Comparison of ENCODE assay signal across 15 cellular contexts in the genomic region with DNA sequence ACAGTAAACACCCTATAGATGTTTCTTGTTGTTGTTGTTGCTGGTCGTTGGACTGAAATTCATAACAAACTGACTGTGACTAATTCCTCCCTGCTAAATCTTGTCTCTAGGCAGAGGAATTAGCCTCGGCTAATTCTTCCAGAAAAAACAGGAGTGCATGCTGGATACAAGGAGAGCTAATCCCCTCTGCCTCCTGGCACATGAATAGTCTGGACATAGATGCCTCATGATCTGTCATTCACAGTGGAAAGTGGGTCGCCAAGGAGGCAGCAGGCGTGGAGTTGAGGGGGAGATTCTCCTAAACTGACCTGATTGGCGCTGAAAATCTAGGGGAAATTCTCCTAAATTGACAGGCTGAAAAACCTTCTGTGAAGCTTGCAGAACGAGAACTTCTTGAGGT.
A peak's percentile ranks its signal among the peaks of the same experiment; 100 is the strongest.
DNase-seq lines count a peak whose midpoint lies in the region; ATAC-seq lines count a peak whose summit lies in the region.
"Had no signal": no experiment of that assay in that cellular context is flagged by ENCODE, and none has a peak within 500 bp of the region (broad histone marks: within the 10 kb centered on the region; RNA-seq: fewer than 3 reads in every experiment).

No MANE protein-coding gene starts in this region.

- H2AK5ac ChIP-seq in mesenchymal stem cell (ENCODE audit: low read length, severe bottlenecking), result no peak overlapping the region

- no peak overlapping the region for H2AFZ ChIP-seq in mesenchymal stem cell (ENCODE audit: low read depth, low read length)
- H2AFZ ChIP-seq: GM23248 had no signal

- no peak for ATAC-seq in GM21390 (IDR thresholded peaks at IDR 0.05; ENCODE audit: unreplicated experiment)
- no peak for ATAC-seq in HG02938 (IDR thresholded peaks at IDR 0.05; ENCODE audit: unreplicated experiment)
- ATAC-seq in HG02588 (IDR thresholded peaks at IDR 0.05; ENCODE audit: unreplicated experiment), result no peak
- ATAC-seq: CD8-positive, alpha-beta T cell had no signal

- H2BK5ac ChIP-seq in mesenchymal stem cell (ENCODE audit: low read depth, low read length, poor library complexity, severe bottlenecking), result no peak overlapping the region

- no peak overlapping the region for H2BK15ac ChIP-seq in mesenchymal stem cell (ENCODE audit: low read depth, poor library complexity, severe bottlenecking)

- peaks cover 0 to 4% of the 10 kb centered on the region in 2 experiments for H3K36me3 ChIP-seq in mesenchymal stem cell (ENCODE audit: control insufficient read depth in 1 of 2, insufficient read depth in 2 of 2, low read depth in 1 of 2, low read length in 2 of 2)

- no peak overlapping the region for H3K23ac ChIP-seq in mesenchymal stem cell (ENCODE audit: low read length in 2 of 2)

- no peak overlapping the region for H3K14ac ChIP-seq in mesenchymal stem cell (ENCODE audit: low read length in 2 of 2)

- no peak overlapping the region for H3K4me2 ChIP-seq in mesenchymal stem cell (ENCODE audit: low read length, poor library complexity, severe bottlenecking)

- H3K4ac ChIP-seq in mesenchymal stem cell (ENCODE audit: low read depth in 1 of 2, low read length in 2 of 2), result no peak overlapping the region

- H3K79me1 ChIP-seq in mesenchymal stem cell (replicated peaks; ENCODE audit: low read length, poor library complexity, severe bottlenecking), result no peaks in the 10 kb centered on the region

- H3K9me3 ChIP-seq in mesenchymal stem cell (ENCODE audit: control insufficient read depth, low read length), result no peaks in the 10 kb centered on the region

- H4K8ac ChIP-seq in mesenchymal stem cell (ENCODE audit: low read length), result peak overlapping the region; percentile 4

- no peak overlapping the region for H2BK12ac ChIP-seq in mesenchymal stem cell (ENCODE audit: low read length in 2 of 2)

- no peak overlapping the region for H2BK120ac ChIP-seq in mesenchymal stem cell (ENCODE audit: low read depth, low read length)

- no peaks in the 10 kb centered on the region for H3K27me3 ChIP-seq in mesenchymal stem cell (ENCODE audit: control insufficient read depth in 1 of 2, insufficient read depth in 1 of 2, low read length in 2 of 2)

- no peak overlapping the region for H3K9ac ChIP-seq in mesenchymal stem cell (ENCODE audit: low read length)
- H3K9ac ChIP-seq: GM23248 had no signal

- no peaks in the 10 kb centered on the region for H3K4me1 ChIP-seq in mesenchymal stem cell (ENCODE audit: control insufficient read depth, insufficient read depth, low read depth, low read length)

- DNase-seq in NCI-H524 (lab: John Stamatoyannopoulos, UW) (peak; percentile 36 to 70), NCI-H524 treated with DMSO at 0.1 percent for 48 hours (lab: John Stamatoyannopoulos, UW) (no peak), mesenchymal stem cell (no peak), retina (peak; percentile 46)
- no peak for DNase-seq in activated CD8-positive, alpha-beta memory T cell treated with anti-CD3 and anti-CD28 coated beads for 24 hours
- DNase-seq: CD8-positive, alpha-beta T cell; COR-L47; DMS53; GF-D8; GM23248; H9 had no signal

- no peak overlapping the region for H4K91ac ChIP-seq in mesenchymal stem cell (ENCODE audit: low read length)

- WGBS in mesenchymal stem cell, result 87% methylated on average over 6 of the region's 6 CpGs

- H3K27ac ChIP-seq in mesenchymal stem cell (ENCODE audit: low read length, poor library complexity, severe bottlenecking), result no peak overlapping the region
- H3K27ac ChIP-seq: 22Rv1, GM23248 had no signal

- H3K18ac ChIP-seq in mesenchymal stem cell (ENCODE audit: low read depth in 1 of 2, low read length in 2 of 2), result no peak overlapping the region

- no peak overlapping the region for H3K4me3 ChIP-seq in mesenchymal stem cell (ENCODE audit: insufficient read depth in 1 of 2, low read depth in 1 of 2, low read length in 2 of 2)
- H3K4me3 ChIP-seq: GM23248 had no signal

Comparison
In these comparisons a context has a peak if more than half of its experiments do, and no peak if none do; other contexts are left out.
1. DNase-seq: peak in NCI-H524 (2 of 2) and retina (single experiment); none in NCI-H524 treated with DMSO at 0.1 percent for 48 hours (single experiment), mesenchymal stem cell (single experiment) and activated CD8-positive, alpha-beta memory T cell treated with anti-CD3 and anti-CD28 coated beads for 24 hours (single experiment).